15 cellular contexts compared by ENCODE assay signal in the genomic region with DNA sequence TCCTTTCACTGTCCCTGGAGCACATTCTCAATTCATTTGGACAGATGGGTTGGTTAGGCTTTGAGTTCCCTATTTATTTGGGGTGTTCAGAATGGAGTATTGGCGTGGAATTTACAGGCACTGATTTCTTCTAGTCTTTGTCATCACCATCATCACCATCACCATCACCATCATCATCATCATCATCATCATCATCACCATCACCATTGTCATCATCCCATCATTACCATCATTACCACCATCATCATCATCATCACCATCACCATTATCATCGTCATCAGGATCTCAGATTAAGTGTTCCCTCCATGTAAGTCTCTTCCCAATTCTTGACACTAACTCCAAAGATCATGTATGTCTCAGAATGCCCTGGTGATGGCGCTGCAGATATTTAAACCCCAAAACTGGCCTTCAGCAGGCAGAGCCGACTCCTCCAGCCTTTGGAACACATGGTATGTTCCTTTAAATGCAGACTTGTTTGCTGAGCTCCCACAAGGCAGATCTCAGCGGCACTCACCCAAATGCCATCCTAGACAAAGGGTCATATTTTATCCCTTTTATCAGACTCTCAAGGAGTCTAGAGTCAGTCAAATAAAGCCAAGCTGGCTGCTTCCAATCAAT. TPM values are rescaled to one million over a fixed set of nuclear protein-coding genes. Genes with fewer than 3 reads are reported as not detected.
DNase-seq lines count a peak whose midpoint lies in the region; TF ChIP-seq lines count a peak whose summit lies in the region.
"Had no signal": no experiment of that assay in that cellular context is flagged by ENCODE, and none has a peak within 500 bp of the region (broad histone marks: within the 10 kb centered on the region; RNA-seq: fewer than 3 reads in every experiment).

No MANE protein-coding gene starts in this region.

- no peak for TF ChIP-seq POLR2A in Peyer's patch (IDR thresholded peaks at IDR 0.05)

- no peak for TF ChIP-seq CTCF in endothelial cell (IDR thresholded peaks at IDR 0.05; ENCODE audit: unreplicated experiment)
- TF ChIP-seq CTCF in progenitor cell of endocrine pancreas (IDR thresholded peaks at IDR 0.05; ENCODE audit: unreplicated experiment): peak; percentile 35
- TF ChIP-seq CTCF in Peyer's patch (IDR thresholded peaks at IDR 0.05): no peak

- H3K27me3 Mint-ChIP-seq in endothelial cell (ENCODE audit: unreplicated experiment) (no peaks in the 10 kb centered on the region), progenitor cell of endocrine pancreas (no peaks in the 10 kb centered on the region)

- H3K27ac Mint-ChIP-seq in endothelial cell (ENCODE audit: unreplicated experiment) (no peak overlapping the region), progenitor cell of endocrine pancreas (no peak overlapping the region)

- H3K4me1 Mint-ChIP-seq in endothelial cell (ENCODE audit: unreplicated experiment) (peaks cover 2% of the 10 kb centered on the region), progenitor cell of endocrine pancreas (ENCODE audit: low read depth) (peaks cover 2% of the 10 kb centered on the region)

- no peaks in the 10 kb centered on the region for H3K9me3 Mint-ChIP-seq in endothelial cell (ENCODE audit: unreplicated experiment)
- peaks cover 4% of the 10 kb centered on the region for H3K9me3 Mint-ChIP-seq in progenitor cell of endocrine pancreas (ENCODE audit: low read depth)
- H3K9me3 Mint-ChIP-seq: activated T-cell treated with anti-CD3 and anti-CD28 coated beads, Interleukin-2, amount 50 U/mL, for 4 hours had no signal

- H3K9me3 ChIP-seq in HAP-1 (no peaks in the 10 kb centered on the region), Peyer's patch (no peaks in the 10 kb centered on the region)
- H3K9me3 ChIP-seq: sigmoid colon, tibial artery had no signal

- H3K4me3 Mint-ChIP-seq in endothelial cell (ENCODE audit: unreplicated experiment) (no peak overlapping the region), progenitor cell of endocrine pancreas (ENCODE audit: low read depth) (no peak overlapping the region)
- H3K4me3 Mint-ChIP-seq: activated T-cell treated with anti-CD3 and anti-CD28 coated beads, Interleukin-2, amount 50 U/mL, for 4 hours had no signal

- in situ Hi-C loops in HAP-1 (cut with MboI; ENCODE audit: low sequenced_read_pairs): no loop called here

- H3K4me3 ChIP-seq in HAP-1 (no peak overlapping the region), Peyer's patch (no peak overlapping the region)
- H3K4me3 ChIP-seq: sigmoid colon, tibial artery had no signal

- DNase-seq in NCI-H2227 (lab: John Stamatoyannopoulos, UW; ENCODE audit: unreplicated experiment) (peak; percentile 8), NCI-H2227 treated with DMSO at 0.1 percent for 48 hours (lab: John Stamatoyannopoulos, UW) (no peak), NCI-H526 (lab: John Stamatoyannopoulos, UW) (peak; percentile 13 to 56), endothelial cell (ENCODE audit: low spot score) (peak; percentile 23), progenitor cell of endocrine pancreas (ENCODE audit: low spot score, unreplicated experiment) (no peak), HAP-1 (ENCODE audit: low spot score in 2 of 2) (no peak), T1000 (lab: John Stamatoyannopoulos, UW) (no peak), Peyer's patch (no peak)
- DNase-seq: activated T-cell treated with anti-CD3 and anti-CD28 coated beads, Interleukin-2, amount 50 U/mL, for 4 hours; aorta; NCI-H1436; sigmoid colon; tibial artery had no signal

- no peaks in the 10 kb centered on the region for H3K4me1 ChIP-seq in HAP-1
- no peaks in the 10 kb centered on the region for H3K4me1 ChIP-seq in Peyer's patch
- H3K4me1 ChIP-seq: sigmoid colon, tibial artery had no signal

- H3K27me3 ChIP-seq in HAP-1 (ENCODE audit: low read depth): no peaks in the 10 kb centered on the region
- H3K27me3 ChIP-seq in Peyer's patch: no peaks in the 10 kb centered on the region
- H3K27me3 ChIP-seq: sigmoid colon, tibial artery had no signal

- H3K36me3 Mint-ChIP-seq in endothelial cell (ENCODE audit: low read depth, unreplicated experiment): no peaks in the 10 kb centered on the region
- H3K36me3 Mint-ChIP-seq in progenitor cell of endocrine pancreas (ENCODE audit: insufficient read depth): no peaks in the 10 kb centered on the region

- H3K36me3 ChIP-seq in HAP-1 (replicated peaks) (no peaks in the 10 kb centered on the region), Peyer's patch (no peaks in the 10 kb centered on the region)
- H3K36me3 ChIP-seq: sigmoid colon, tibial artery had no signal

- no peak overlapping the region for H3K27ac ChIP-seq in Peyer's patch
- H3K27ac ChIP-seq: sigmoid colon, tibial artery, VCaP had no signal

RNA-seq across cellular contexts. Expression of a gene that starts 19.8 kb away (rescaled TPM):
- total RNA-seq in endothelial cell (ENCODE audit: unreplicated experiment): not detected
- total RNA-seq in progenitor cell of endocrine pancreas: not detected in 2 replicates
- not detected for total RNA-seq in Peyer's patch
- total RNA-seq: activated T-cell treated with anti-CD3 and anti-CD28 coated beads, Interleukin-2, amount 50 U/mL, for 4 hours; aorta; endothelial cell of umbilical vein; sigmoid colon had no signal

Comparison
In these comparisons a context has a peak if more than half of its experiments do, and no peak if none do; other contexts are left out.
1. DNase-seq: peak in NCI-H2227 (single experiment), NCI-H526 (2 of 2) and endothelial cell (single experiment); none in NCI-H2227 treated with DMSO at 0.1 percent for 48 hours (single experiment), progenitor cell of endocrine pancreas (single experiment), HAP-1 (0 of 2), T1000 (single experiment) and Peyer's patch (0 of 3).